ENCODE assay signal across 1 cellular context in the genomic region with DNA sequence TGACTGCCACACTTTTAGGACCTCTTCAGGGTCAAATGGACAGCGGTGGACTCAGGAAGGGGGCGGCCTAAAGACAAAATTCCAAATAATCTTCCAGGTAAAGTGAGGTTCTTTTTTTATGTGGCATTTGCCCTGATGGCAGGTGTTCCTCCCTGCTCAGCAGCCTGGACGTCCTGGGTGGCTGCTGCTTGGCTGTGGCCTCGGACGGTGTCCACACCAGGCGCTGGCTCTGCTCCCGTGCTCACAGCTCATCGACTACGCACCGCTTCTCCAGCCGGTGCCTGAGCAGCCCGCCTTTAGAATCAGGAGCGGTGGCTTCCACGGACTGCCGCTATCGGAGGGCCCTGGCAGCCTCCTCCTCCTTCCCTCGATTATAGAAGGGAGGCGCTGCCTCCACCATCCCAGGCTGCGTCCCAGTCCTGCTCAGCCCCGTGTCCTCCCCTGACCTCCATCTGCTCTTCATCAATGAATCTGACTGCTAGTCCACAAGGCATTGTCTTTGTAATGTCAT.
TF ChIP-seq lines count a peak whose summit lies in the region.

No MANE protein-coding gene starts in this region.

TF ChIP-seq in SK-N-SH, 30 proteins besides CTCF, POLR2A, EP300 and RAD21 (continued from another document):
- TF ChIP-seq RFX5 (IDR thresholded peaks at IDR 0.05; ENCODE audit: low read length), result no peak
